8 cellular contexts compared by ENCODE assay signal in the genomic region with DNA sequence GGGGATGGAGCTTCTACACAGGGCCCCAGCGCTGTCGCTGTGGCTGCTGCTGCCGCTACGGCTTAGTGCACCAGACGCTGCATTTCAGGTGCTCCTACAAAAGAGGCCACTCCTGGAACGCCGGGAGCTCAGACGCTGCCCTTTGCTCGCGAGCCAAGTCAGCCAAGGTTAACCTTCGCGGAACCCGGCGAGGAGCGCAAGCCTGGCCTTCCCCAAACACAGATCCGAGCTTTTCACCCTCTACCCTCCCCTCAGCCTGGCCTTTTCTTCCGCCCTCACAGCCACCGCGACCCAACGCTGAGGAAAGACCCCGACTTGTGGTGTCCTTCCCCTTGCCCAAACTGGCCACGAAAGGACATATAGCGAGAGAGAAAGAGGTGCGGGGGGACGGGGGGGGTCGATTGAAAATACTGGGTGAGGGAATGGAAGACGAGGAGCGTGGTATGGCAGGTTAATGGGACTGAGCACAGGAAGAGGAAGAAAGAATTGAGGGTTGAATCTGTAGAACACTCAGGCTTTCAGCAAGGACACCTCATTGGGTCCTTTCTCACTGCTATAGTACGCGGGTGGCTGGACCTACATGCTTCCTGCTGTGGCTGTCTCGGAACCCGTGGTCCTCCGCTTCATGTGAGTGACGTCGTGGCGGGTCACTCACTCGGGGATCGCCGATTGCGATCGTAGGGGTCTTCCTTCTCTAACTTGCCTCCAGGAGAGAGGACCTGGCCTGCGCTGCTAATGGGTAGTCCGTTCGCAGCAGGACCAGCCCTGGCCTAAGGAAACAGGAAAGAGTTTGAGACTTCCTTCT. TPM values are rescaled to one million over a fixed set of nuclear protein-coding genes. Genes with fewer than 3 reads are reported as not detected.
DNase-seq lines count a peak whose midpoint lies in the region; ATAC-seq, FAIRE-seq and TF ChIP-seq lines count a peak whose summit lies in the region.

TSS of gene AIMP1 (plus strand) at position 583 of the 805 bp plus-strand sequence. CDS start 8,460 bp downstream, outside the sequence.
TSS of gene TBCK (minus strand) at position 242 of the 805 bp plus-strand sequence. CDS start 7,249 bp downstream, outside the sequence.

- no peak within 1 kb of the TSS for H3K27ac Mint-ChIP-seq in type B pancreatic cell

- H3K4me1 Mint-ChIP-seq in type B pancreatic cell (ENCODE audit: unreplicated experiment), result peaks cover 24% of the 10 kb centered on the region

- DNase-seq in GM12892 (ENCODE audit: insufficient read length) (peak; percentile 37), NCI-H1436 (lab: John Stamatoyannopoulos, UW) (peak; percentile 89), SW480 (ENCODE audit: low spot score) (peak; percentile 84), adrenal gland (peak; percentile 89 to 95 (median 93)), heart left ventricle (peak; percentile 89 to 92 (median 90)), pons (ENCODE audit: low spot score) (peak; percentile 90), type B pancreatic cell (ENCODE audit: extremely low spot score, unreplicated experiment) (peak; percentile 87)

- peaks cover 6% of the 10 kb centered on the region for H3K36me3 Mint-ChIP-seq in type B pancreatic cell

- WGBS in adrenal gland, 4 donors, result 0 to 1% (median 0%) methylated on average over 22 to 44 of the region's 44 CpGs
- WGBS in heart left ventricle, 4 donors, result 0% methylated on average over 37 to 44 of the region's 44 CpGs

- no peaks in the 10 kb centered on the region for H3K27me3 Mint-ChIP-seq in type B pancreatic cell

- H3K27ac ChIP-seq in adrenal gland, result peak within 1 kb of the TSS; percentile 76 to 97 (median 93)
- peak within 1 kb of the TSS; percentile 85 to 98 (median 94) for H3K27ac ChIP-seq in heart left ventricle

- peak; percentile 99 for FAIRE-seq in GM12892 (lab: Jason Lieb, UNC)

- H3K27me3 ChIP-seq in adrenal gland, result no peaks in the 10 kb centered on the region
- H3K27me3 ChIP-seq in heart left ventricle, result no peaks in the 10 kb centered on the region

- H3K36me3 ChIP-seq in adrenal gland (replicated peaks in 1 of 2) (no peaks in the 10 kb centered on the region), heart left ventricle (peaks cover 0 to 5% (median 0%) of the 10 kb centered on the region in 9 donors)

- H3K9me3 Mint-ChIP-seq in type B pancreatic cell, result no peaks in the 10 kb centered on the region

- no peak for TF ChIP-seq CTCF in adrenal gland (IDR thresholded peaks at IDR 0.05)
- no peak for TF ChIP-seq CTCF in heart left ventricle (IDR thresholded peaks at IDR 0.05)
- TF ChIP-seq CTCF in type B pancreatic cell (conservative IDR thresholded peaks at IDR 0.05), result no peak

- ATAC-seq in HG02840 (IDR thresholded peaks at IDR 0.05; ENCODE audit: low FRiP score, unreplicated experiment) (peak; percentile 85), heart left ventricle (peak; percentile 98 to 99 (median 99))

- H3K9me3 ChIP-seq in adrenal gland (replicated peaks in 1 of 3), result no peaks in the 10 kb centered on the region
- H3K9me3 ChIP-seq in heart left ventricle, result no peaks in the 10 kb centered on the region

- TF ChIP-seq POLR2A in GM12892 (IDR thresholded peaks at IDR 0.05; ENCODE audit: low read depth, low read length) (peak; percentile 92), adrenal gland (IDR thresholded peaks at IDR 0.05) (peak; percentile 72 to 92), heart left ventricle (IDR thresholded peaks at IDR 0.05) (peak in 1 of 2 donors; percentile 54)

- H3K4me1 ChIP-seq in adrenal gland (replicated peaks in 1 of 2), result peaks cover 7 to 55% of the 10 kb centered on the region in 2 donors
- H3K4me1 ChIP-seq in heart left ventricle, result peaks cover 0 to 48% (median 29%) of the 10 kb centered on the region in 12 donors

- H3K4me3 ChIP-seq in adrenal gland, result peak within 1 kb of the TSS; percentile 37 to 93 (median 68)
- peak within 1 kb of the TSS; percentile 46 to 95 (median 84) for H3K4me3 ChIP-seq in heart left ventricle

- intact Hi-C loops in adrenal gland (cut with DNase I), result no loop called here
- intact Hi-C loops in heart left ventricle (cut with DNase I), result no loop called here

- no peak within 1 kb of the TSS for H3K4me3 Mint-ChIP-seq in type B pancreatic cell

RNA-seq across cellular contexts. Expression of gene AIMP1, which starts in this region (rescaled TPM):
- polyA plus RNA-seq in GM12892 (2012; ENCODE audit: missing spikeins), result 69.6 TPM
- total RNA-seq in adrenal gland (10 to 100 TPM in 7 of 8 donors, 1 to 10 TPM in 1; 7.3 to 49.7 (median 31.5) TPM), heart left ventricle (10 to 100 TPM; 15.6 to 37.7 (median 35.6) TPM), type B pancreatic cell (ENCODE audit: low replicate concordance) (42.1 and 49.3 TPM in 2 replicates)
- polyA plus RNA-seq in adrenal gland (10 to 100 TPM; 31.2 to 75.2 (median 35.3) TPM), heart left ventricle (10 to 100 TPM; 22.5 to 28.3 TPM)

RNA-seq across cellular contexts. Expression of gene TBCK, which starts in this region (rescaled TPM):
- polyA plus RNA-seq in GM12892 (2012; ENCODE audit: missing spikeins), result 13.7 TPM
- total RNA-seq in adrenal gland (10 to 100 TPM; 22.9 to 67.3 (median 43.5) TPM), heart left ventricle (10 to 100 TPM; 10.8 to 27.1 (median 16.9) TPM), type B pancreatic cell (ENCODE audit: low replicate concordance) (42.1 and 59.8 TPM in 2 replicates)
- polyA plus RNA-seq in adrenal gland (10 to 100 TPM; 12.6 to 23.5 (median 16.6) TPM), heart left ventricle (1 to 10 TPM; 5.0 to 6.7 TPM)

Comparison
In these comparisons a context has a peak if more than half of its experiments do, and no peak if none do; other contexts are left out.
1. Peak in every context shown above with its lines: DNase-seq, ATAC-seq, H3K4me3 ChIP-seq and H3K27ac ChIP-seq.
2. DNase-seq: peak in every context shown above with its lines; median percentile 93 in adrenal gland; 90 in heart left ventricle; 90 in pons; 89 in NCI-H1436; 87 in type B pancreatic cell; 84 in SW480; 37 in GM12892.